ENCODE assay signal across 1 cellular context in genomic region chr6:117674503-117674902, GRCh38.
TF ChIP-seq lines count a peak whose summit lies in the region.

No MANE protein-coding gene starts in this region.

TF ChIP-seq in WTC11, 78 proteins besides CTCF, POLR2A, EP300 and RAD21 (continued from another document):
- TF ChIP-seq CDX4 (CRISPR knock-in tag; IDR thresholded peaks at IDR 0.05; ENCODE audit: borderline replicate concordance) (no peak), ZBTB21 (CRISPR knock-in tag; IDR thresholded peaks at IDR 0.05; ENCODE audit: borderline replicate concordance) (no peak), HMGA2 (CRISPR knock-in tag; IDR thresholded peaks at IDR 0.05) (no peak), KAT7 (CRISPR knock-in tag; IDR thresholded peaks at IDR 0.05; ENCODE audit: borderline replicate concordance) (no peak), AFF4 (CRISPR knock-in tag; IDR thresholded peaks at IDR 0.05; ENCODE audit: borderline replicate concordance) (no peak), ATF6 (CRISPR knock-in tag; IDR thresholded peaks at IDR 0.05) (no peak)
